1 cellular context compared by ENCODE assay signal in the genomic region with DNA sequence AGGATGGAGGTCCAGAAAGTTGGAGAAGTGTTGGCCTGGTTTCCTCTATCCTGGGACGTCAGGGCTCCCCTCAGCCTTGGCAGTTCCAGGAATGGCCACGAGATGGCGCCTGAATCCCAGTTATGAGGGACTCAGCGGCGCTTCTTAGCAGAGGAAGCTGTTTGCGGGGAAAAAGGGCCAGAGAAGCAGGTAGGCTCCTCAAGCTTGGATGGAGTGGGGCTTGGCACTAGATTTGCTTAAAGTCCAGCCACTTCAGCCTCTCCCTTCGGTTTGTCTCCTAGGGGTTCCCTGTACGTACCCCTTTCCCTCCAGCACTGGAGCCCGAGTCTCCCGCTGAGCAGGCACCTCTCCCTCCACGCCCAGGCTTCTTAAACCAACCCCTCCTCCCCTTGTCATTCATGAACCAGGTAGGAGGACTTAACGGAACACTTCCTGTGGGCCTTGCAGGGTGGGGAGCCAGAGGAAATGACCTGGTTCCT.
TF ChIP-seq lines count a peak whose summit lies in the region.

No MANE protein-coding gene starts in this region.

TF ChIP-seq in HepG2, 621 proteins besides CTCF, POLR2A, EP300 and RAD21 (continued from another document):
- TF ChIP-seq, protein P1, sequence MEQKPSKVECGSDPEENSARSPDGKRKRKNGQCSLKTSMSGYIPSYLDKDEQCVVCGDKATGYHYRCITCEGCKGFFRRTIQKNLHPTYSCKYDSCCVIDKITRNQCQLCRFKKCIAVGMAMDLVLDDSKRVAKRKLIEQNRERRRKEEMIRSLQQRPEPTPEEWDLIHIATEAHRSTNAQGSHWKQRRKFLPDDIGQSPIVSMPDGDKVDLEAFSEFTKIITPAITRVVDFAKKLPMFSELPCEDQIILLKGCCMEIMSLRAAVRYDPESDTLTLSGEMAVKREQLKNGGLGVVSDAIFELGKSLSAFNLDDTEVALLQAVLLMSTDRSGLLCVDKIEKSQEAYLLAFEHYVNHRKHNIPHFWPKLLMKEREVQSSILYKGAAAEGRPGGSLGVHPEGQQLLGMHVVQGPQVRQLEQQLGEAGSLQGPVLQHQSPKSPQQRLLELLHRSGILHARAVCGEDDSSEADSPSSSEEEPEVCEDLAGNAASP (CRISPR knock-in tag; IDR thresholded peaks at IDR 0.05; ENCODE audit: borderline replicate concordance): 0 out of 2 replicates have a peak, but pooled peaks have one; percentile 34
- TF ChIP-seq XBP1 (CRISPR knock-in tag; IDR thresholded peaks at IDR 0.05) (no peak), ZSCAN12 (CRISPR knock-in tag; IDR thresholded peaks at IDR 0.05) (no peak), ZNF766 (CRISPR knock-in tag; IDR thresholded peaks at IDR 0.05; ENCODE audit: borderline replicate concordance) (no peak), NRL (CRISPR knock-in tag; IDR thresholded peaks at IDR 0.05; ENCODE audit: borderline replicate concordance) (peak; percentile 40; the same call in 1 of the 2 replicates), FOSL2 (CRISPR knock-in tag; IDR thresholded peaks at IDR 0.05) (peak; percentile 32; the same call in 1 of the 2 replicates), TGIF2 (CRISPR knock-in tag; IDR thresholded peaks at IDR 0.05) (no peak), ELF1 (CRISPR knock-in tag; IDR thresholded peaks at IDR 0.05) (no peak), ZNF607 (CRISPR knock-in tag; IDR thresholded peaks at IDR 0.05; ENCODE audit: borderline replicate concordance) (no peak), SMC3 (IDR thresholded peaks at IDR 0.05; ENCODE audit: low read length) (peak; percentile 83), MAZ (IDR thresholded peaks at IDR 0.05; ENCODE audit: borderline replicate concordance, low read depth, low read length) (no peak), MAZ (CRISPR knock-in tag; IDR thresholded peaks at IDR 0.05; ENCODE audit: low read depth) (no peak), SOX5 (CRISPR knock-in tag; IDR thresholded peaks at IDR 0.05; ENCODE audit: borderline replicate concordance) (0 out of 2 replicates have a peak, but pooled peaks have one; percentile 22), CEBPG (CRISPR knock-in tag; IDR thresholded peaks at IDR 0.05) (0 out of 2 replicates have a peak, but pooled peaks have one; percentile 19), KMT2B (CRISPR knock-in tag; IDR thresholded peaks at IDR 0.05) (no peak), ZNF570 (CRISPR knock-in tag; IDR thresholded peaks at IDR 0.05; ENCODE audit: borderline replicate concordance) (no peak), TMF1 (CRISPR knock-in tag; IDR thresholded peaks at IDR 0.05; ENCODE audit: low read depth) (no peak), ZBTB8A (CRISPR knock-in tag; IDR thresholded peaks at IDR 0.05; ENCODE audit: borderline replicate concordance, low read depth) (no peak), AHR (CRISPR knock-in tag; IDR thresholded peaks at IDR 0.05) (0 out of 2 replicates have a peak, but pooled peaks have one; percentile 40), YY1 (IDR thresholded peaks at IDR 0.05; ENCODE audit: insufficient read depth, insufficient replicate concordance, low read depth, low read length) (peak; percentile 34), XRCC5 (optimal IDR thresholded peaks at IDR 0.05; ENCODE audit: low read length) (peak; percentile 79), SALL1 (CRISPR knock-in tag; IDR thresholded peaks at IDR 0.05) (peak; percentile 21; the same call in 1 of the 2 replicates), RORA (CRISPR knock-in tag; IDR thresholded peaks at IDR 0.05) (no peak), ERF (CRISPR knock-in tag; IDR thresholded peaks at IDR 0.05) (0 out of 2 replicates have a peak, but pooled peaks have one; percentile 51), ZNF3 (CRISPR knock-in tag; IDR thresholded peaks at IDR 0.05) (no peak)
- TF ChIP-seq, protein P2, sequence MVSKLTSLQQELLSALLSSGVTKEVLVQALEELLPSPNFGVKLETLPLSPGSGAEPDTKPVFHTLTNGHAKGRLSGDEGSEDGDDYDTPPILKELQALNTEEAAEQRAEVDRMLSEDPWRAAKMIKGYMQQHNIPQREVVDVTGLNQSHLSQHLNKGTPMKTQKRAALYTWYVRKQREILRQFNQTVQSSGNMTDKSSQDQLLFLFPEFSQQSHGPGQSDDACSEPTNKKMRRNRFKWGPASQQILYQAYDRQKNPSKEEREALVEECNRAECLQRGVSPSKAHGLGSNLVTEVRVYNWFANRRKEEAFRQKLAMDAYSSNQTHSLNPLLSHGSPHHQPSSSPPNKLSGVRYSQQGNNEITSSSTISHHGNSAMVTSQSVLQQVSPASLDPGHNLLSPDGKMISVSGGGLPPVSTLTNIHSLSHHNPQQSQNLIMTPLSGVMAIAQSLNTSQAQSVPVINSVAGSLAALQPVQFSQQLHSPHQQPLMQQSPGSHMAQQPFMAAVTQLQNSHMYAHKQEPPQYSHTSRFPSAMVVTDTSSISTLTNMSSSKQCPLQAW (CRISPR knock-in tag; IDR thresholded peaks at IDR 0.05): 0 out of 2 replicates have a peak, but pooled peaks have one; percentile 32
- TF ChIP-seq, protein P3, sequence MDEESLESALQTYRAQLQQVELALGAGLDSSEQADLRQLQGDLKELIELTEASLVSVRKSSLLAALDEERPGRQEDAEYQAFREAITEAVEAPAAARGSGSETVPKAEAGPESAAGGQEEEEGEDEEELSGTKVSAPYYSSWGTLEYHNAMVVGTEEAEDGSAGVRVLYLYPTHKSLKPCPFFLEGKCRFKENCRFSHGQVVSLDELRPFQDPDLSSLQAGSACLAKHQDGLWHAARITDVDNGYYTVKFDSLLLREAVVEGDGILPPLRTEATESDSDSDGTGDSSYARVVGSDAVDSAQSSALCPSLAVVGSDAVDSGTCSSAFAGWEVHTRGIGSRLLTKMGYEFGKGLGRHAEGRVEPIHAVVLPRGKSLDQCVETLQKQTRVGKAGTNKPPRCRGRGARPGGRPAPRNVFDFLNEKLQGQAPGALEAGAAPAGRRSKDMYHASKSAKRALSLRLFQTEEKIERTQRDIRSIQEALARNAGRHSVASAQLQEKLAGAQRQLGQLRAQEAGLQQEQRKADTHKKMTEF (CRISPR knock-in tag; IDR thresholded peaks at IDR 0.05): 0 out of 2 replicates have a peak, but pooled peaks have one; percentile 18
- TF ChIP-seq, protein P4, sequence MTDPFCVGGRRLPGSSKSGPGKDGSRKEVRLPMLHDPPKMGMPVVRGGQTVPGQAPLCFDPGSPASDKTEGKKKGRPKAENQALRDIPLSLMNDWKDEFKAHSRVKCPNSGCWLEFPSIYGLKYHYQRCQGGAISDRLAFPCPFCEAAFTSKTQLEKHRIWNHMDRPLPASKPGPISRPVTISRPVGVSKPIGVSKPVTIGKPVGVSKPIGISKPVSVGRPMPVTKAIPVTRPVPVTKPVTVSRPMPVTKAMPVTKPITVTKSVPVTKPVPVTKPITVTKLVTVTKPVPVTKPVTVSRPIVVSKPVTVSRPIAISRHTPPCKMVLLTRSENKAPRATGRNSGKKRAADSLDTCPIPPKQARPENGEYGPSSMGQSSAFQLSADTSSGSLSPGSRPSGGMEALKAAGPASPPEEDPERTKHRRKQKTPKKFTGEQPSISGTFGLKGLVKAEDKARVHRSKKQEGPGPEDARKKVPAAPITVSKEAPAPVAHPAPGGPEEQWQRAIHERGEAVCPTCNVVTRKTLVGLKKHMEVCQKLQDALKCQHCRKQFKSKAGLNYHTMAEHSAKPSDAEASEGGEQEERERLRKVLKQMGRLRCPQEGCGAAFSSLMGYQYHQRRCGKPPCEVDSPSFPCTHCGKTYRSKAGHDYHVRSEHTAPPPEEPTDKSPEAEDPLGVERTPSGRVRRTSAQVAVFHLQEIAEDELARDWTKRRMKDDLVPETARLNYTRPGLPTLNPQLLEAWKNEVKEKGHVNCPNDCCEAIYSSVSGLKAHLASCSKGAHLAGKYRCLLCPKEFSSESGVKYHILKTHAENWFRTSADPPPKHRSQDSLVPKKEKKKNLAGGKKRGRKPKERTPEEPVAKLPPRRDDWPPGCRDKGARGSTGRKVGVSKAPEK (CRISPR knock-in tag; IDR thresholded peaks at IDR 0.05; ENCODE audit: borderline replicate concordance): peak; percentile 78; the same call in 1 of the 2 replicates
- TF ChIP-seq, protein P5, sequence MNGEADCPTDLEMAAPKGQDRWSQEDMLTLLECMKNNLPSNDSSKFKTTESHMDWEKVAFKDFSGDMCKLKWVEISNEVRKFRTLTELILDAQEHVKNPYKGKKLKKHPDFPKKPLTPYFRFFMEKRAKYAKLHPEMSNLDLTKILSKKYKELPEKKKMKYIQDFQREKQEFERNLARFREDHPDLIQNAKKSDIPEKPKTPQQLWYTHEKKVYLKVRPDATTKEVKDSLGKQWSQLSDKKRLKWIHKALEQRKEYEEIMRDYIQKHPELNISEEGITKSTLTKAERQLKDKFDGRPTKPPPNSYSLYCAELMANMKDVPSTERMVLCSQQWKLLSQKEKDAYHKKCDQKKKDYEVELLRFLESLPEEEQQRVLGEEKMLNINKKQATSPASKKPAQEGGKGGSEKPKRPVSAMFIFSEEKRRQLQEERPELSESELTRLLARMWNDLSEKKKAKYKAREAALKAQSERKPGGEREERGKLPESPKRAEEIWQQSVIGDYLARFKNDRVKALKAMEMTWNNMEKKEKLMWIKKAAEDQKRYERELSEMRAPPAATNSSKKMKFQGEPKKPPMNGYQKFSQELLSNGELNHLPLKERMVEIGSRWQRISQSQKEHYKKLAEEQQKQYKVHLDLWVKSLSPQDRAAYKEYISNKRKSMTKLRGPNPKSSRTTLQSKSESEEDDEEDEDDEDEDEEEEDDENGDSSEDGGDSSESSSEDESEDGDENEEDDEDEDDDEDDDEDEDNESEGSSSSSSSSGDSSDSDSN (CRISPR knock-in tag; IDR thresholded peaks at IDR 0.05): no peak
- TF ChIP-seq, protein P6, sequence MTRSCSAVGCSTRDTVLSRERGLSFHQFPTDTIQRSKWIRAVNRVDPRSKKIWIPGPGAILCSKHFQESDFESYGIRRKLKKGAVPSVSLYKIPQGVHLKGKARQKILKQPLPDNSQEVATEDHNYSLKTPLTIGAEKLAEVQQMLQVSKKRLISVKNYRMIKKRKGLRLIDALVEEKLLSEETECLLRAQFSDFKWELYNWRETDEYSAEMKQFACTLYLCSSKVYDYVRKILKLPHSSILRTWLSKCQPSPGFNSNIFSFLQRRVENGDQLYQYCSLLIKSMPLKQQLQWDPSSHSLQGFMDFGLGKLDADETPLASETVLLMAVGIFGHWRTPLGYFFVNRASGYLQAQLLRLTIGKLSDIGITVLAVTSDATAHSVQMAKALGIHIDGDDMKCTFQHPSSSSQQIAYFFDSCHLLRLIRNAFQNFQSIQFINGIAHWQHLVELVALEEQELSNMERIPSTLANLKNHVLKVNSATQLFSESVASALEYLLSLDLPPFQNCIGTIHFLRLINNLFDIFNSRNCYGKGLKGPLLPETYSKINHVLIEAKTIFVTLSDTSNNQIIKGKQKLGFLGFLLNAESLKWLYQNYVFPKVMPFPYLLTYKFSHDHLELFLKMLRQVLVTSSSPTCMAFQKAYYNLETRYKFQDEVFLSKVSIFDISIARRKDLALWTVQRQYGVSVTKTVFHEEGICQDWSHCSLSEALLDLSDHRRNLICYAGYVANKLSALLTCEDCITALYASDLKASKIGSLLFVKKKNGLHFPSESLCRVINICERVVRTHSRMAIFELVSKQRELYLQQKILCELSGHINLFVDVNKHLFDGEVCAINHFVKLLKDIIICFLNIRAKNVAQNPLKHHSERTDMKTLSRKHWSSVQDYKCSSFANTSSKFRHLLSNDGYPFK (CRISPR knock-in tag; IDR thresholded peaks at IDR 0.05; ENCODE audit: borderline replicate concordance): no peak
TF ChIP-seq in HepG2: peak in this region for 20.
